In genomic region chr10:49264177-49264677, GRCh38 we compare ENCODE assay signal across 2 cellular contexts.
TF ChIP-seq lines count a peak whose summit lies in the region.

No MANE protein-coding gene starts in this region.

TF ChIP-seq in HepG2, 621 proteins besides CTCF, POLR2A, EP300 and RAD21:
- TF ChIP-seq ZSCAN31 (CRISPR knock-in tag; IDR thresholded peaks at IDR 0.05; ENCODE audit: low read depth): no peak
- TF ChIP-seq MAFK (conservative IDR thresholded peaks at IDR 0.05 in 1 of 2, IDR thresholded peaks at IDR 0.05 in 1 of 2; ENCODE audit: low read length in 2 of 2): peak; percentile 64 to 81
- TF ChIP-seq SMC3 (IDR thresholded peaks at IDR 0.05; ENCODE audit: low read length): no peak
- TF ChIP-seq MAFF (IDR thresholded peaks at IDR 0.05; ENCODE audit: low read depth, low read length): peak; percentile 54
- TF ChIP-seq CBFB (CRISPR knock-in tag; IDR thresholded peaks at IDR 0.05): no peak
- TF ChIP-seq ZNF501 (CRISPR knock-in tag; IDR thresholded peaks at IDR 0.05): no peak
TF ChIP-seq in HepG2: peak in this region for 2.

TF ChIP-seq in K562, 482 proteins besides CTCF, POLR2A, EP300 and RAD21:
- TF ChIP-seq ZNF316 (IDR thresholded peaks at IDR 0.05): peak; percentile 83
- peak; percentile 43; the same call in 1 of the 2 replicates for TF ChIP-seq MAFK (IDR thresholded peaks at IDR 0.05; ENCODE audit: low read length)
- peak; percentile 54 for TF ChIP-seq MAFF (IDR thresholded peaks at IDR 0.05; ENCODE audit: low read length)
- peak; percentile 63; the same call in 1 of the 2 replicates for TF ChIP-seq C11orf30 (IDR thresholded peaks at IDR 0.05; ENCODE audit: low read depth)
- no peak for TF ChIP-seq ZNF584 (CRISPR knock-in tag; IDR thresholded peaks at IDR 0.05; ENCODE audit: low read depth)
